In genomic region chr1:113390871-113391642, GRCh38 we compare ENCODE assay signal across 8 cellular contexts. TPM values are rescaled to one million over a fixed set of nuclear protein-coding genes. Genes with fewer than 3 reads are reported as not detected.
DNase-seq lines count a peak whose midpoint lies in the region; ATAC-seq and TF ChIP-seq lines count a peak whose summit lies in the region.

No MANE protein-coding gene starts in this region.

- TF ChIP-seq CTCF in HFF-Myc (IDR thresholded peaks at IDR 0.05; ENCODE audit: low read depth, low read length, missing control alignments) = no peak
- TF ChIP-seq CTCF in astrocyte of the cerebellum (IDR thresholded peaks at IDR 0.05; ENCODE audit: low read depth, low read length, missing control alignments) = no peak

- DNase-seq in COR-L47 (lab: John Stamatoyannopoulos, UW) = peak; percentile 39
- no peak for DNase-seq in HFF-Myc (ENCODE audit: extremely low read depth, low read depth)
- peak; percentile 35 for DNase-seq in T follicular helper cell (ENCODE audit: low read depth)
- DNase-seq in astrocyte of the cerebellum (ENCODE audit: low read depth) = no peak

- H3K9ac ChIP-seq in iPS-18a (ENCODE audit: low read length) (peak overlapping the region; percentile 70), skeletal muscle satellite cell (ENCODE audit: low read depth, low read length) (peak overlapping the region; percentile 86)

- H3K4me1 ChIP-seq in iPS-18a (ENCODE audit: control insufficient read depth, low read depth, low read length) (peaks cover 19% of the 10 kb centered on the region), skeletal muscle satellite cell (ENCODE audit: control insufficient read depth, insufficient read depth, low read length) (peaks cover 29% of the 10 kb centered on the region)

- no peak overlapping the region for H3K27ac ChIP-seq in iPS-18a (ENCODE audit: low read length)

- no peak for ATAC-seq in GM21825 (IDR thresholded peaks at IDR 0.05; ENCODE audit: unreplicated experiment)
- no peak for ATAC-seq in GM21515 (IDR thresholded peaks at IDR 0.05; ENCODE audit: unreplicated experiment)

- H3K27me3 ChIP-seq in iPS-18a (ENCODE audit: control insufficient read depth, insufficient read depth, low read length) = peaks cover 27% of the 10 kb centered on the region
- H3K27me3 ChIP-seq in skeletal muscle satellite cell (ENCODE audit: control insufficient read depth, insufficient read depth, low read length) = no peaks in the 10 kb centered on the region

- H3K4me3 ChIP-seq in HFF-Myc (replicated peaks; ENCODE audit: low read depth, low read length) (peak overlapping the region; percentile 83), astrocyte of the cerebellum (ENCODE audit: low read depth, low read length) (peak overlapping the region; percentile 90), iPS-18a (ENCODE audit: low read length) (peak overlapping the region; percentile 72), skeletal muscle satellite cell (ENCODE audit: low read length) (peak overlapping the region; percentile 93)

- H3K36me3 ChIP-seq in iPS-18a (ENCODE audit: control insufficient read depth, low read depth, low read length) = no peaks in the 10 kb centered on the region
- no peaks in the 10 kb centered on the region for H3K36me3 ChIP-seq in skeletal muscle satellite cell (ENCODE audit: insufficient read depth, low read length)

- H3K9me3 ChIP-seq in iPS-18a (ENCODE audit: control insufficient read depth, low read depth, low read length) (no peaks in the 10 kb centered on the region), skeletal muscle satellite cell (replicated peaks; ENCODE audit: low read length) (no peaks in the 10 kb centered on the region)

- peak overlapping the region; percentile 83 for H3K4me2 ChIP-seq in skeletal muscle satellite cell (ENCODE audit: low read length)

- in situ Hi-C loops in astrocyte of the cerebellum (cut with HindIII; ENCODE audit: low sequenced_read_pairs) = no loop called here

RNA-seq across cellular contexts. Expression of gene MAGI3, which starts 0.7 kb away (rescaled TPM):
- 9.4 and 9.9 TPM in 2 replicates for total RNA-seq in skeletal muscle satellite cell (2012; rRNA removed)

Comparison
In these comparisons a context has a peak if more than half of its experiments do, and no peak if none do; other contexts are left out.
1. DNase-seq: peak in COR-L47 (single experiment) and T follicular helper cell (single experiment); none in HFF-Myc (single experiment) and astrocyte of the cerebellum (single experiment).
2. Peak in every context shown above with its lines, with median percentiles within 50 percentile points of each other: H3K4me3 ChIP-seq.